ENCODE assay signal across 18 cellular contexts in the genomic region with DNA sequence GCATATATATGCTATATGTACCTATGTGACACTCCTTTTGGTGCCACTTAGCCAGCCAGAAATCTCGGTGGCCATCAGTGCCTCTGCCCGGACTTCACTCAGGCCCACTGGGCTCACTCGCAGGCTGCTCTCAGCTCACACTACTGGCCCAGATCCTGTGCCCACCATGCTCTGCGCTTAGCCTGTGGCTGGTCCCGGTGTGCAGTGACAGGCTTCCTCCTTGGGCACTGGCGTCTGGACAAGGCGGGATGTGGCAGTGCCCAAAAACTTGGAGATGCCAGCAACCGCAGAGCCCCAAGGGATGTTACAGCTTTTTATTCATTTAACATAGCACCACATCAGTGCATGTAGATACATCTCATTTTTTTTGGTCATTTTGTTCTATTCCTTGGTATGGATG.
DNase-seq lines count a peak whose midpoint lies in the region; ATAC-seq and TF ChIP-seq lines count a peak whose summit lies in the region.
"Had no signal": no experiment of that assay in that cellular context is flagged by ENCODE, and none has a peak within 500 bp of the region (broad histone marks: within the 10 kb centered on the region; RNA-seq: fewer than 3 reads in every experiment).

No MANE protein-coding gene starts in this region.

- H3K9me3 Mint-ChIP-seq in stimulated activated naive CD8-positive, alpha-beta T cell treated with anti-CD3 and anti-CD28 coated beads, Interleukin-15, amount 100 ng/mL, for 72 hours, result no peaks in the 10 kb centered on the region
- H3K9me3 Mint-ChIP-seq in chondrocyte (ENCODE audit: low read depth) (no peaks in the 10 kb centered on the region), mesothelial cell of epicardium (no peaks in the 10 kb centered on the region)
- H3K9me3 Mint-ChIP-seq: HFFc6, IgD-negative memory B cell had no signal

- intact Hi-C loops in posterior cingulate gyrus (cut with DNase I), result no loop called here

- H3K36me3 Mint-ChIP-seq in chondrocyte (ENCODE audit: low read depth) (no peaks in the 10 kb centered on the region), mesothelial cell of epicardium (no peaks in the 10 kb centered on the region)
- H3K36me3 Mint-ChIP-seq: CD4-positive, CD25-positive, alpha-beta regulatory T cell; IgD-negative memory B cell had no signal

- no peak overlapping the region for H3K27ac Mint-ChIP-seq in stimulated activated naive CD8-positive, alpha-beta T cell treated with anti-CD3 and anti-CD28 coated beads, Interleukin-15, amount 100 ng/mL, for 72 hours
- H3K27ac Mint-ChIP-seq in chondrocyte (ENCODE audit: unreplicated experiment), result no peak overlapping the region
- peak overlapping the region; percentile 93 for H3K27ac Mint-ChIP-seq in mesothelial cell of epicardium
- H3K27ac Mint-ChIP-seq: CD4-positive, CD25-positive, alpha-beta regulatory T cell had no signal

- no peak for DNase-seq in stimulated activated naive CD8-positive, alpha-beta T cell treated with anti-CD3 and anti-CD28 coated beads, Interleukin-15, Interleukin-2, amounts not matched to agents 100 U/mL and 50 U/mL, for 24 hours
- no peak for DNase-seq in stimulated activated naive CD8-positive, alpha-beta T cell treated with anti-CD3 and anti-CD28 coated beads, Interleukin-15, amount 100 ng/mL, for 72 hours
- DNase-seq in chondrocyte (ENCODE audit: low spot score) (peak; percentile 52), mesothelial cell of epicardium (ENCODE audit: low spot score in 2 of 2, unreplicated experiment in 2 of 2) (no peak), posterior cingulate gyrus (no peak)
- DNase-seq: ACHN; BE2C; C1 segment of cervical spinal cord; Caco-2; CD4-positive, CD25-positive, alpha-beta regulatory T cell; GOT3; H7; HFFc6 had no signal

- peaks cover 20% of the 10 kb centered on the region for H3K27me3 Mint-ChIP-seq in stimulated activated naive CD8-positive, alpha-beta T cell treated with anti-CD3 and anti-CD28 coated beads, Interleukin-15, amount 100 ng/mL, for 72 hours
- H3K27me3 Mint-ChIP-seq in chondrocyte (ENCODE audit: low read depth) (no peaks in the 10 kb centered on the region), mesothelial cell of epicardium (ENCODE audit: low read depth) (no peaks in the 10 kb centered on the region)
- H3K27me3 Mint-ChIP-seq: IgD-negative memory B cell had no signal

- peak; percentile 14 for ATAC-seq in stimulated activated naive CD8-positive, alpha-beta T cell treated with anti-CD3 and anti-CD28 coated beads, Interleukin-15, Interleukin-2, amounts not matched to agents 100 U/mL and 50 U/mL, for 24 hours
- ATAC-seq in stimulated activated naive CD8-positive, alpha-beta T cell treated with anti-CD3 and anti-CD28 coated beads, Interleukin-15, amount 100 ng/mL, for 72 hours, result no peak
- ATAC-seq in GM18520 (IDR thresholded peaks at IDR 0.05; ENCODE audit: unreplicated experiment) (no peak), HG03196 (IDR thresholded peaks at IDR 0.05; ENCODE audit: unreplicated experiment) (no peak)
- ATAC-seq: HCT116, HepG2 had no signal

- TF ChIP-seq CTCF in chondrocyte (IDR thresholded peaks at IDR 0.05) (no peak), mesothelial cell of epicardium (IDR thresholded peaks at IDR 0.05; ENCODE audit: unreplicated experiment) (no peak)

- no peak overlapping the region for H3K4me3 Mint-ChIP-seq in stimulated activated naive CD8-positive, alpha-beta T cell treated with anti-CD3 and anti-CD28 coated beads, Interleukin-15, amount 100 ng/mL, for 72 hours
- no peak overlapping the region for H3K4me3 Mint-ChIP-seq in chondrocyte (ENCODE audit: unreplicated experiment)
- no peak overlapping the region for H3K4me3 Mint-ChIP-seq in mesothelial cell of epicardium
- H3K4me3 Mint-ChIP-seq: CD4-positive, CD25-positive, alpha-beta regulatory T cell; IgD-negative memory B cell had no signal

- H3K4me1 Mint-ChIP-seq in stimulated activated naive CD8-positive, alpha-beta T cell treated with anti-CD3 and anti-CD28 coated beads, Interleukin-15, amount 100 ng/mL, for 72 hours, result no peaks in the 10 kb centered on the region
- H3K4me1 Mint-ChIP-seq in chondrocyte (ENCODE audit: low read depth) (peaks cover 63% of the 10 kb centered on the region), mesothelial cell of epicardium (peaks cover 80% of the 10 kb centered on the region)
- H3K4me1 Mint-ChIP-seq: CD4-positive, CD25-positive, alpha-beta regulatory T cell; IgD-negative memory B cell had no signal
